In the genomic region with DNA sequence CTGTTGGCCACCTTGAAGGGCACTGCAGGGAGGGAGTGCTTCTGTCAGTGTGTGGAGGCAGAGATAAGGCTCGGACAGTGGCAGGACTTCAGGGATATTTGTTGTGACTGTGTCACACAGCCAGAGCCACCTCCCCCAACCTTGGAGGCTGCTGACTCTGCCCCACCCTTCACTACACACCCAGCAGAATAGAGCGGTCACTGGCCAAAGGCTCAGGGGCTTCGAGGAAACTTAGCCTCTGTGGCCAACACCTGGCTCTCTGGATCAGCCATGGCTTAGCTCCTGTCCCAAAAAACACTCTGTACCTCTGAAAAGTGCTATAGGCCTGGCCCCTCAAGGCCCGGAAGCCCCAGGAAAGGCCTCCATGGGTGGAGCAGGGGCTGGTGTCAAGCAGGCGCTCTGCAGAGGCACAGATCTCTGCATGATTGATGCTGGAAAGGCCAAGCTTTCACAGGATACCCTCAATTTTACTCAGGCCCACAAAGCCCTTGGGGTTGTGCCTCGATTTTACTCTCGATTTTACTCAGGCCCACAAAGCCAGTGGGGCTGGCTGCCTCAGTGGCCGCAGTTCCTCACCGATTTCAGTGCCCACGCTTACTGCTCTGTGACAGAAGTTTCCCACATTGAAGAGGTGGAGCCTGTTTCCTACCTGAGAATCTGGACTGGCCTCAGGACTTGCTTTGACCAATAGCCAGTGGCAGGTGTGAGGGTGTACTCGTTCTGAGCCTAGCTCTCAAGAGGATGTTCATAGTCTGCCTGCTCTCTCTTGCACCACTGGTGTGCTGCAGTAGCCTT, we compare ENCODE assay signal across 14 cellular contexts.
DNase-seq lines count a peak whose midpoint lies in the region; ATAC-seq and FAIRE-seq lines count a peak whose summit lies in the region.
"Had no signal": no experiment of that assay in that cellular context is flagged by ENCODE, and none has a peak within 500 bp of the region (broad histone marks: within the 10 kb centered on the region; RNA-seq: fewer than 3 reads in every experiment).

No MANE protein-coding gene starts in this region.

- DNase-seq in GM18507 (ENCODE audit: extremely low spot score, insufficient read length, low read depth) (peak; percentile 33), islet precursor cell (peak; percentile 29), NCI-H2107 (lab: John Stamatoyannopoulos, UW) (no peak), NCI-H1694 treated with DMSO at 0.1 percent for 48 hours (lab: John Stamatoyannopoulos, UW) (no peak), C1 segment of cervical spinal cord (lab: John Stamatoyannopoulos, UW) (no peak)
- no peak for DNase-seq in NK-92 treated with Interleukin-12 subunit alpha and Interleukin-12 subunit beta, amount 100 ng/mL, for 24 hours (lab: John Stamatoyannopoulos, UW)
- DNase-seq: GDM1, NCI-H226, nucleus accumbens, stomach had no signal

- FAIRE-seq in GM18507 (lab: Jason Lieb, UNC), result peak; percentile 92
- FAIRE-seq: frontal cortex had no signal

- ATAC-seq in GM21526 (IDR thresholded peaks at IDR 0.05; ENCODE audit: low FRiP score, unreplicated experiment), result peak; percentile 62
- peak; percentile 63 for ATAC-seq in HG03060 (IDR thresholded peaks at IDR 0.05; ENCODE audit: low read depth, unreplicated experiment)
- ATAC-seq: CD8-positive, alpha-beta T cell had no signal

Comparison
In these comparisons a context has a peak if more than half of its experiments do, and no peak if none do; other contexts are left out.
1. DNase-seq: peak in GM18507 (single experiment) and islet precursor cell (single experiment); none in NCI-H2107 (single experiment), NCI-H1694 treated with DMSO at 0.1 percent for 48 hours (single experiment), C1 segment of cervical spinal cord (0 of 14) and NK-92 treated with Interleukin-12 subunit alpha and Interleukin-12 subunit beta, amount 100 ng/mL, for 24 hours (single experiment).